In the genomic region with DNA sequence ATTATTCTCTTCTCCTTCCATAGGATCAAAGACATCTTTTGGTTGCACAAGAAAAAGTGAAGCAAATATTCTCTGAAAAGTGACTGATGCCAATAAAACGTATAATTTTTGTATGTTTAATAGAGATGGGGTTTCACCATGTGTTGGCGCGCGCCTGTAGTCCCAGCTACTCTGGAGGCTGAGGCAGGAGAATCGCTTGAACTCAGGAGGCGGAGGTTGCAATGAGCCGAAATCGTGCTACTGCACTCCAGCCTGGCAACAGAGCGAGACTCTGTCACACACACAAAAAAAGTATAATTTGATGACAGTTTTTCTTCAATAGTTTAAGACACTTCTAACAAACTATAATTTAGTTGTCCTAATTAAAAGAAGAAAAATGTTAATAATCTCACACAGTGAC, we compare ENCODE assay signal across 37 cellular contexts. TPM values are rescaled to one million over a fixed set of nuclear protein-coding genes. Genes with fewer than 3 reads are reported as not detected.
"Had no signal": no experiment of that assay in that cellular context is flagged by ENCODE, and none has a peak within 500 bp of the region (broad histone marks: within the 10 kb centered on the region; RNA-seq: fewer than 3 reads in every experiment).

No MANE protein-coding gene starts in this region.

- H3K4me3 ChIP-seq: MG63 had no signal

- DNase-seq: Karpas-422, Kasumi-1, KG1, MG63, MM.1S, MV-4-11, NCI-H1048, NCI-H1092, NCI-H1092 treated with DMSO at 0.1 percent for 48 hours, NCI-H1105, NCI-H1105 treated with DMSO at 0.1 percent for 48 hours, NCI-H1417, NCI-H1417 treated with DMSO at 0.1 percent for 48 hours, NCI-H1436, NCI-H1436 treated with DMSO at 0.1 percent for 48 hours, NCI-H146, NCI-H1694, NCI-H1694 treated with DMSO at 0.1 percent for 48 hours, NCI-H187, NCI-H187 treated with DMSO at 0.1 percent for 48 hours, NCI-H1930, NCI-H2029, NCI-H2029 treated with DMSO at 0.1 percent for 48 hours, NCI-H2081, NCI-H2081 treated with DMSO at 0.1 percent for 48 hours, NCI-H2107, NCI-H2171, NCI-H2171 treated with DMSO at 0.1 percent for 48 hours, NCI-H2227 treated with DMSO at 0.1 percent for 48 hours, NCI-H226, NCI-H345, NCI-H446, NCI-H446 treated with DMSO at 0.1 percent for 48 hours had no signal

- H3K9me3 ChIP-seq: MG63 had no signal

- H3K27ac ChIP-seq: KMS-11 had no signal

- H3K36me3 ChIP-seq: MG63 had no signal

- H3K27me3 ChIP-seq: MG63 had no signal

RNA-seq across cellular contexts. Expression of gene CA14, which starts 45.5 kb away (rescaled TPM):
- total RNA-seq: LHCN-M2, M059J, NCI-H460 had no signal
